1 cellular context compared by ENCODE assay signal in the genomic region with DNA sequence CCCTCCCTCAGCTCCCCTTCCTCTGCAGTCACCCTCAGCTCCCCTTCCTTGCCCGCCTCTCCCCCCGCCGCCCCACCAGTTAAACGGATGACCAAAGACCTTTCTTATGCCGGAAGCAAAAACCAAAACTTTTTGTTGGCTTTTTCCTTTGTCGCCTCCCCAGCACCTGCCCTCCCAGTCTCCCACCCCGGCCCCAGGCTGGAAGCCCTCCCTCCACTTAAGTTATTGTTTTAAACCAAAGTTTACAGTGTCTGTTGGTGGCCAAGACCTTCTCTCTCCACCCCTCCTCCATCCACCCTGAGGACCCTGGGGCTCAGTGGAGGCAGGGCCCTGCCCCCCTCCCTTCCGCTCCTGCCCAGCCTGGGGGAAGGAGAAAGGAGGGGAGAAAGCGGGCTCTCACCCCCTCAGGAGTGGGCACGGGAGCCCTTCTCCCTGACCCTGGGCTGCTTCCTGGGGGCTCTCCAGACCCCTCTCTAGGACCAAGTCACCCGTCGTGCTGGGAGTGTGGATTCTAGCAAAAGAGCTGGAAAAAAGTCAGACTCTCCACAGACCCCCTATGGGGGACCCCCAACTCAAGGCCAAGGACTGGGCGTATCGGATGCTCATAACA.
TF ChIP-seq lines count a peak whose summit lies in the region.

No MANE protein-coding gene starts in this region.

TF ChIP-seq in HepG2, 621 proteins besides CTCF, POLR2A, EP300 and RAD21:
- TF ChIP-seq ZNF230 (CRISPR knock-in tag; IDR thresholded peaks at IDR 0.05), result no peak
- no peak for TF ChIP-seq AKAP8 (CRISPR knock-in tag; IDR thresholded peaks at IDR 0.05)
- no peak for TF ChIP-seq ZNF530 (CRISPR knock-in tag; IDR thresholded peaks at IDR 0.05; ENCODE audit: low read depth)
- TF ChIP-seq RCOR2 (CRISPR knock-in tag; IDR thresholded peaks at IDR 0.05), result no peak
- no peak for TF ChIP-seq SNRNP70 (IDR thresholded peaks at IDR 0.05; ENCODE audit: low read depth, low read length)
- TF ChIP-seq ZNF781 (CRISPR knock-in tag; IDR thresholded peaks at IDR 0.05; ENCODE audit: borderline replicate concordance, not compliant biosample characterization), result no peak
